1 cellular context compared by ENCODE assay signal in genomic region chr5:131628990-131629389, GRCh38.
TF ChIP-seq lines count a peak whose summit lies in the region.

No MANE protein-coding gene starts in this region.

TF ChIP-seq in GM12878, 131 proteins besides CTCF, POLR2A, EP300 and RAD21 (continued from another document):
- no peak for TF ChIP-seq CHD1 (IDR thresholded peaks at IDR 0.05; ENCODE audit: low read depth, low read length)
